ENCODE assay signal across 8 cellular contexts in the genomic region with DNA sequence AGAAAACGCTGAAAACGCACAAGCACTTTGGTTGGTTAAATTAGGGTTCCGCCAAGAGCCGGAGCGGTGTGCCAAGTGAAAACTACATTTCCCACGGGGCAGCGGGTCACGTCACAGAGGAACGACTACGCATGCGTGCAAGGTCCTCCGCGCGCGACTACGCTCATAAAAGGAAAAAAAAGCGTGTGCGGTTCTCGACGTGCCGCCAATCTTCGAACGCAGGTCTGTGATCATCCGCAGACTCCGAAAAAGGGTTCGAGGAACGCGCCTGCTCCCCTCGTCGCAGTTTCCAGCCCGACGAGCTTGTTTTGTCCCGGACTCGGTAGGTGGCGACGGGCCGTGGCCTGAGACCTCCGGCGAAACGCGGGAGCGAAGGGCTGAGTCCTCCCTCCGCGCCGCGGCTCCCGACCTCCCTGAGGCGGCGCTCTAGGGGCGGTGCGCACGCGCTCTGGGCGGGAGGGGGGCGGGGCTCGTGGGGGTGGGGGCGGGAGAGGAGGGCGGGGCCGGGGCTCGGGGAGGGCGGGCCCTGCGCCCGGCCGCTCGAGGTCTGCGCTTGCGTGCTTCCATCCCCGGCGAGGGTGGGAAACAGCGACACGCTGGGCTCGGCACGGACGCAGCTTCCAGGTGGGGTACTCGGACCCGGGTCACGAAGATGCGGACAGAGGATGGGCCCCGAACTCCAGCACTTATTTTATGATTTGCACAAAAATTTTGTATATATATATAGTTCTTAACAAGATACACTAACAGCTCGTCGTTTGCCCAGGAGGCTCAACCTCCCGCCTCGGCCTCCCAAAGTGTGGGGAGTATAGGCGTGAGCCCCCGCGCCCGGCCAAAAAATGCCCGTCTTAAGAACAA. TPM values are rescaled to one million over a fixed set of nuclear protein-coding genes. Genes with fewer than 3 reads are reported as not detected.
DNase-seq lines count a peak whose midpoint lies in the region; ATAC-seq, FAIRE-seq and TF ChIP-seq lines count a peak whose summit lies in the region.

SGF29 (plus strand) TSS at position 145 of the 858 bp plus-strand sequence. CDS start 27,150 bp downstream, outside the sequence.

- ATAC-seq in HG02852 (IDR thresholded peaks at IDR 0.05; ENCODE audit: unreplicated experiment) (peak; percentile 69), left cardiac atrium (peak; percentile 97 to 98)

- H3K27me3 ChIP-seq in prostate gland (replicated peaks; ENCODE audit: insufficient read depth) = no peaks in the 10 kb centered on the region

- peak in 3 of 4 experiments; percentile 21 to 45 (median 37) for TF ChIP-seq CTCF in prostate gland (IDR thresholded peaks at IDR 0.05)

- H3K4me3 ChIP-seq in prostate gland = peak within 1 kb of the TSS; percentile 62 to 65

- H3K4me1 ChIP-seq in prostate gland (replicated peaks) = no peaks in the 10 kb centered on the region

- DNase-seq in GM12892 (ENCODE audit: insufficient read length) (peak; percentile 83), NCI-H146 (lab: John Stamatoyannopoulos, UW) (peak; percentile 95), amniotic epithelial cell (ENCODE audit: low read depth) (peak; percentile 85), left cardiac atrium (peak; percentile 94), prostate gland (ENCODE audit: low spot score) (peak; percentile 89), ureter (ENCODE audit: low spot score) (peak; percentile 95)

- TF ChIP-seq POLR2A in GM12892 (IDR thresholded peaks at IDR 0.05; ENCODE audit: low read depth, low read length) = peak; percentile 95
- TF ChIP-seq POLR2A in prostate gland (IDR thresholded peaks at IDR 0.05) = peak; percentile 92

- FAIRE-seq in GM12892 (lab: Jason Lieb, UNC) = peak; percentile 90

- intact Hi-C loops in T-helper 1 cell treated with Interleukin-12 subunit alpha and Interleukin-12 subunit beta and Interleukin-4 antibody, amounts not matched to agents 30 ng/mL and 1 ng/mL, for 36 hours (cut with micrococcal nuclease) = loop anchor here (1.0 to 10.0 kb wide), 4 partner anchors 62 to 381 kb away; partner anchors contain the start of genes CD19 and CLN3
- intact Hi-C loops in left cardiac atrium (cut with DNase I) (no loop called here), prostate gland (cut with DNase I) (loop anchor here (5.0 kb wide), 1 partner anchor 62 kb away; the partner anchor contains the start of genes APOBR and CLN3)

- H3K36me3 ChIP-seq in prostate gland = no peaks in the 10 kb centered on the region

- H3K27ac ChIP-seq in prostate gland = peak within 1 kb of the TSS; percentile 98 to 99

- H3K9me3 ChIP-seq in prostate gland = no peaks in the 10 kb centered on the region

- WGBS in prostate gland = 2% methylated on average over 85 of the region's 88 CpGs

RNA-seq across cellular contexts. Expression of gene SGF29, which starts in this region (rescaled TPM):
- polyA plus RNA-seq in GM12892 (2012; ENCODE audit: missing spikeins) = 11.9 TPM
- total RNA-seq in T-helper 1 cell treated with Interleukin-12 subunit alpha and Interleukin-12 subunit beta and Interleukin-4 antibody, amounts not matched to agents 30 ng/mL and 1 ng/mL, for 36 hours = 36.3 and 36.5 TPM in 2 replicates
- total RNA-seq in left cardiac atrium = 10 to 100 TPM; 14.5 to 15.8 TPM
- total RNA-seq in prostate gland = 10 to 100 TPM; 32.2 to 59.7 TPM
- total RNA-seq in ureter = 38.3 TPM

Comparison
In these comparisons a context has a peak if more than half of its experiments do, and no peak if none do; other contexts are left out.
1. Peak in every context shown above with its lines: DNase-seq, ATAC-seq, H3K4me3 ChIP-seq and H3K27ac ChIP-seq.
2. intact Hi-C loops: an anchor here in T-helper 1 cell treated with Interleukin-12 subunit alpha and Interleukin-12 subunit beta and Interleukin-4 antibody, amounts not matched to agents 30 ng/mL and 1 ng/mL, for 36 hours (1.0 to 10.0 kb wide) and prostate gland (5.0 kb wide); none called in left cardiac atrium.